ENCODE assay signal across 18 cellular contexts in the genomic region with DNA sequence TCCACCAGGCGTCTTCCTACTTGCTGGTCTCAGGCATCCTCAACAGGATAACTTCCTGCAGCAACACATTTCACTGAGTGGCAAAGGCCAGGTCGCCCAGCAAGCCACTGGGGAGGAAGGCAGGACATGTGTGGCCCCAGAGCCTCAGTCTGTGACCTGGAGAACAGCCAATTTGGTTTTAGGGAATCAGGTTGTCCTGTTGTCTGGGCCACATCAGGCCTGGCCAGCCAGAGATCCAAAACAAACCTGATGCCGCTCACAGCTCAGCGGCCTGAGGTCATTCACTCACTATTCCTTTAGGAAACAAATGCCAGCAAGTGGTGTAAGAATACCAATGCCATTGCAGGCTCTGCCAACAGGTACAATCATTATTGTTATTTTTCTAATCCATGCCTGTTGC.
"Had no signal": no experiment of that assay in that cellular context is flagged by ENCODE, and none has a peak within 500 bp of the region (broad histone marks: within the 10 kb centered on the region; RNA-seq: fewer than 3 reads in every experiment).

No MANE protein-coding gene starts in this region.

- H3K4me3 Mint-ChIP-seq: activated CD4-positive, alpha-beta T cell treated with anti-CD3 and anti-CD28 coated beads, Interleukin-2, amount 10 ng/mL, durations not matched to agents 7 days and 5 days; activated naive CD4-positive, alpha-beta T cell treated with anti-CD3 and anti-CD28 coated beads, Interleukin-2, amount 10 ng/mL, durations not matched to agents 7 days and 5 days; activated naive CD8-positive, alpha-beta T cell treated with anti-CD3 and anti-CD28 coated beads, Interleukin-2, amount 50 U/mL, for 24 hours; activated T-cell treated with anti-CD3 and anti-CD28 coated beads, Interleukin-2, amount 50 U/mL, for 4 hours; memory B cell; natural killer cell treated with Interleukin-12 subunit alpha and Interleukin-12 subunit beta and Interleukin-15 and Interleukin-18, amount 100 ng/mL, for 72 hours; T-helper 2 cell treated with Interferon-gamma antibody and Interleukin-4, amounts not matched to agents 5 μg/mL and 100 μg/mL, for 36 hours had no signal

- H3K9me3 Mint-ChIP-seq: activated CD4-positive, alpha-beta T cell treated with anti-CD3 and anti-CD28 coated beads, Interleukin-2, amount 10 ng/mL, durations not matched to agents 7 days and 5 days; activated naive CD4-positive, alpha-beta T cell treated with anti-CD3 and anti-CD28 coated beads, Interleukin-2, amount 10 ng/mL, durations not matched to agents 7 days and 5 days; activated naive CD8-positive, alpha-beta T cell treated with anti-CD3 and anti-CD28 coated beads, Interleukin-2, amount 50 U/mL, for 24 hours; activated T-cell treated with anti-CD3 and anti-CD28 coated beads, Interleukin-2, amount 50 U/mL, for 4 hours; memory B cell; T-helper 2 cell treated with Interferon-gamma antibody and Interleukin-4, amounts not matched to agents 5 μg/mL and 100 μg/mL, for 36 hours had no signal

- H3K27me3 ChIP-seq: esophagus muscularis mucosa, gastroesophageal sphincter, right atrium auricular region, transverse colon had no signal

- H3K27ac Mint-ChIP-seq: activated CD4-positive, alpha-beta T cell treated with anti-CD3 and anti-CD28 coated beads, Interleukin-2, amount 10 ng/mL, durations not matched to agents 7 days and 5 days; activated naive CD4-positive, alpha-beta T cell treated with anti-CD3 and anti-CD28 coated beads, Interleukin-2, amount 10 ng/mL, durations not matched to agents 7 days and 5 days; activated naive CD8-positive, alpha-beta T cell treated with anti-CD3 and anti-CD28 coated beads, Interleukin-2, amount 50 U/mL, for 24 hours; memory B cell; natural killer cell treated with Interleukin-12 subunit alpha and Interleukin-12 subunit beta and Interleukin-15 and Interleukin-18, amount 100 ng/mL, for 72 hours; progenitor cell of endocrine pancreas; T-helper 2 cell treated with Interferon-gamma antibody and Interleukin-4, amounts not matched to agents 5 μg/mL and 100 μg/mL, for 36 hours had no signal

- DNase-seq: activated CD4-positive, alpha-beta T cell treated with anti-CD3 and anti-CD28 coated beads, Interleukin-2, amount 10 ng/mL, durations not matched to agents 7 days and 5 days; activated CD8-positive, alpha-beta memory T cell treated with anti-CD3 and anti-CD28 coated beads, Interleukin-2, amount 50 U/mL, for 4 hours; activated effector memory CD4-positive, alpha-beta T cell treated with Interleukin-2 at 50 U/mL for 16 hours; activated naive CD4-positive, alpha-beta T cell treated with anti-CD3 and anti-CD28 coated beads, Interleukin-2, amount 10 ng/mL, durations not matched to agents 7 days and 5 days; activated naive CD8-positive, alpha-beta T cell treated with anti-CD3 and anti-CD28 coated beads, Interleukin-2, amount 50 U/mL, for 24 hours; activated T-cell treated with anti-CD3 and anti-CD28 coated beads, Interleukin-2, amount 50 U/mL, for 4 hours; aorta; cerebellar nuclear complex; effector CD8-positive, alpha-beta T cell; stimulated activated naive CD8-positive, alpha-beta T cell treated with anti-CD3 and anti-CD28 coated beads, Interleukin-15, Interleukin-2, amounts not matched to agents 100 U/mL and 50 U/mL, for 24 hours; transverse colon had no signal

- ATAC-seq: activated naive CD8-positive, alpha-beta T cell treated with anti-CD3 and anti-CD28 coated beads, Interleukin-2, amount 50 U/mL, for 24 hours; activated T-cell treated with anti-CD3 and anti-CD28 coated beads, Interleukin-2, amount 50 U/mL, for 4 hours; gastroesophageal sphincter; natural killer cell treated with Interleukin-12 subunit alpha and Interleukin-12 subunit beta and Interleukin-15 and Interleukin-18, amount 100 ng/mL, for 72 hours; stimulated activated naive CD8-positive, alpha-beta T cell treated with anti-CD3 and anti-CD28 coated beads, Interleukin-15, Interleukin-2, amounts not matched to agents 100 U/mL and 50 U/mL, for 24 hours had no signal

- H3K36me3 ChIP-seq: esophagus muscularis mucosa, gastroesophageal sphincter, right atrium auricular region, transverse colon had no signal

- H3K27ac ChIP-seq: esophagus muscularis mucosa, gastroesophageal sphincter, right atrium auricular region, transverse colon had no signal

- H3K4me3 ChIP-seq: esophagus muscularis mucosa, gastroesophageal sphincter, right atrium auricular region, transverse colon had no signal

- H3K36me3 Mint-ChIP-seq: activated naive CD4-positive, alpha-beta T cell treated with anti-CD3 and anti-CD28 coated beads, Interleukin-2, amount 10 ng/mL, durations not matched to agents 7 days and 5 days; memory B cell; natural killer cell treated with Interleukin-12 subunit alpha and Interleukin-12 subunit beta and Interleukin-15 and Interleukin-18, amount 100 ng/mL, for 72 hours had no signal

- H3K4me1 Mint-ChIP-seq: activated naive CD4-positive, alpha-beta T cell treated with anti-CD3 and anti-CD28 coated beads, Interleukin-2, amount 10 ng/mL, durations not matched to agents 7 days and 5 days; activated naive CD8-positive, alpha-beta T cell treated with anti-CD3 and anti-CD28 coated beads, Interleukin-2, amount 50 U/mL, for 24 hours had no signal

- H3K9me3 ChIP-seq: gastroesophageal sphincter had no signal
